In genomic region chr3:186668426-186668825, GRCh38 we compare ENCODE assay signal across 23 cellular contexts. TPM values are rescaled to one million over a fixed set of nuclear protein-coding genes. Genes with fewer than 3 reads are reported as not detected.
DNase-seq lines count a peak whose midpoint lies in the region; ATAC-seq, FAIRE-seq and TF ChIP-seq lines count a peak whose summit lies in the region.
"Had no signal": no experiment of that assay in that cellular context is flagged by ENCODE, and none has a peak within 500 bp of the region (broad histone marks: within the 10 kb centered on the region; RNA-seq: fewer than 3 reads in every experiment).

No MANE protein-coding gene starts in this region.

- POLR2A ChIA-PET in MCF 10A (lab: Yijun Ruan, JAX) = interaction anchor here (0.8 to 2.2 kb wide), 2 partner anchors 19 to 115 kb away, joined by 3 to 8 read pairs; partner anchors contain the start of gene EIF4A2
- POLR2A ChIA-PET in K562 (lab: Yijun Ruan, JAX) = interaction anchor here (0.7 to 0.9 kb wide), 3 partner anchors 9 to 115 kb away, joined by 3 to 4 read pairs (median 3); partner anchors contain the start of gene EIF4A2

- no peak overlapping the region for H2AFZ ChIP-seq in mammary epithelial cell (ENCODE audit: low read depth, low read length)
- H2AFZ ChIP-seq in K562 (ENCODE audit: low read depth, low read length) = no peak overlapping the region
- H2AFZ ChIP-seq in GM23248 = no peak overlapping the region

- in situ Hi-C loops in mammary epithelial cell (cut with MboI; ENCODE audit: low sequenced_read_pairs in 2 of 2) (no loop called here), K562 (cut with MboI) (no loop called here), GM23248 (cut with MboI) (no loop called here)

- no peaks in the 10 kb centered on the region for H3K36me3 Mint-ChIP-seq in MCF 10A (ENCODE audit: insufficient read depth, unreplicated experiment)
- H3K36me3 Mint-ChIP-seq: CD4-positive, alpha-beta memory T cell had no signal

- no peaks in the 10 kb centered on the region for H3K79me2 ChIP-seq in mammary epithelial cell (ENCODE audit: insufficient read depth, low read length)
- H3K79me2 ChIP-seq in K562 (ENCODE audit: control insufficient read depth, insufficient read depth, low read length) = no peaks in the 10 kb centered on the region
- no peaks in the 10 kb centered on the region for H3K79me2 ChIP-seq in GM23248 (ENCODE audit: insufficient read depth)

- intact Hi-C loops in mammary epithelial cell (cut with micrococcal nuclease) = no loop called here
- intact Hi-C loops in MCF 10A (cut with micrococcal nuclease) = no loop called here
- intact Hi-C loops in K562 (cut with micrococcal nuclease) = no loop called here

- 92% methylated on average over 5 of the region's 6 CpGs for WGBS in mammary epithelial cell (ENCODE audit: low coverage, missing lambda C conversion rate)
- WGBS in K562 (ENCODE audit: insufficient coverage, low coverage, missing lambda C conversion rate) = 23% methylated on average over 6 of the region's 6 CpGs
- WGBS in GM23248 (ENCODE audit: low coverage in 1 of 2, low lambda C conversion rate in 2 of 2, missing lambda C conversion rate in 2 of 2), 2 experiments = 34 to 38% methylated on average over 6 of the region's 6 CpGs

- dilution Hi-C loops in mammary epithelial cell (cut with HindIII; ENCODE audit: low sequenced_read_pairs) = no loop called here

- H3K9me2 ChIP-seq in GM23248 (ENCODE audit: insufficient read depth) = no peaks in the 10 kb centered on the region

- H3K4me1 Mint-ChIP-seq in MCF 10A (ENCODE audit: insufficient read depth, unreplicated experiment) = peaks cover 8% of the 10 kb centered on the region

- H3K4me1 ChIP-seq in mammary epithelial cell (ENCODE audit: insufficient read depth, low read length) (peaks cover 27% of the 10 kb centered on the region), K562 (replicated peaks in 1 of 2; ENCODE audit: control insufficient read depth in 2 of 2, insufficient read depth in 2 of 2, low read length in 2 of 2) (no peaks in the 10 kb centered on the region; a peak in 1 of 5 replicates), GM23248 (ENCODE audit: insufficient read depth) (no peaks in the 10 kb centered on the region)
- H3K4me1 ChIP-seq: BE2C had no signal

- TF ChIP-seq EP300 in K562 (IDR thresholded peaks at IDR 0.05; ENCODE audit: low read length) = no peak

- TF ChIP-seq POLR2A in K562 (conservative IDR thresholded peaks at IDR 0.05) = no peak

- H3K9ac ChIP-seq in mammary epithelial cell (ENCODE audit: insufficient read depth, low read length) (no peak overlapping the region), K562 (ENCODE audit: insufficient read depth in 1 of 2, low read depth in 2 of 2, low read length in 2 of 2) (no peak overlapping the region), GM23248 (no peak overlapping the region)
- H3K9ac ChIP-seq: KMS-11 had no signal

- H3K27ac Mint-ChIP-seq in MCF 10A (ENCODE audit: low read depth, unreplicated experiment) = no peak overlapping the region
- H3K27ac Mint-ChIP-seq: CD4-positive, alpha-beta memory T cell; IgD-negative memory B cell had no signal

- peak; percentile 45 for DNase-seq in mammary epithelial cell
- no peak for DNase-seq in MCF 10A (ENCODE audit: unreplicated experiment)
- DNase-seq in K562 (ENCODE audit: extremely low read depth in 1 of 4, low spot score in 3 of 4) = no peak
- DNase-seq in kidney tubule cell (ENCODE audit: low spot score) = peak; percentile 33
- no peak for DNase-seq in GM19238 (ENCODE audit: insufficient read length, low spot score)
- no peak for DNase-seq in GM23248
- DNase-seq: BE2C; CD4-positive, alpha-beta memory T cell; DMS153; DMS79 treated with DMSO at 0.1 percent for 48 hours; EL had no signal

- H3K9me1 ChIP-seq in K562 (ENCODE audit: control insufficient read depth, insufficient read depth, low read length) = no peaks in the 10 kb centered on the region

- H3K4me3 Mint-ChIP-seq in MCF 10A (ENCODE audit: unreplicated experiment) = no peak overlapping the region
- H3K4me3 Mint-ChIP-seq: CD4-positive, alpha-beta memory T cell; IgD-negative memory B cell had no signal

- H3K36me3 ChIP-seq in mammary epithelial cell (ENCODE audit: insufficient read depth, low read length) (no peaks in the 10 kb centered on the region), K562 (ENCODE audit: control insufficient read depth, insufficient read depth, low read length) (no peaks in the 10 kb centered on the region), GM23248 (ENCODE audit: low read depth) (no peaks in the 10 kb centered on the region)
- H3K36me3 ChIP-seq: BE2C had no signal

- TF ChIP-seq CTCF in mammary epithelial cell (conservative IDR thresholded peaks at IDR 0.05 in 1 of 2, IDR thresholded peaks at IDR 0.05 in 1 of 2; ENCODE audit: extremely low read depth in 1 of 2, insufficient read depth in 1 of 2, low read depth in 1 of 2, low read length in 2 of 2) (no peak), MCF 10A (IDR thresholded peaks at IDR 0.05; ENCODE audit: unreplicated experiment) (no peak), K562 (IDR thresholded peaks at IDR 0.05 in 2 of 3, conservative IDR thresholded peaks at IDR 0.05 in 1 of 3; ENCODE audit: insufficient read depth in 2 of 3, low read depth in 1 of 3, low read length in 3 of 3) (no peak)

- H3K4me2 ChIP-seq in mammary epithelial cell (ENCODE audit: insufficient read depth, low read depth, low read length) = no peak overlapping the region
- H3K4me2 ChIP-seq in K562 (ENCODE audit: insufficient read depth, low read length) = no peak overlapping the region
- H3K4me2 ChIP-seq in GM23248 (ENCODE audit: unreplicated experiment) = no peak overlapping the region

- H4K20me1 ChIP-seq in mammary epithelial cell (ENCODE audit: insufficient read depth, low read length) = no peaks in the 10 kb centered on the region
- H4K20me1 ChIP-seq in K562 (replicated peaks; ENCODE audit: control insufficient read depth, insufficient read depth, low read length) = no peaks in the 10 kb centered on the region
- H4K20me1 ChIP-seq in GM23248 (ENCODE audit: insufficient read depth) = no peaks in the 10 kb centered on the region

- H3K27ac ChIP-seq in mammary epithelial cell (ENCODE audit: insufficient read depth, low read depth, low read length) (no peak overlapping the region), K562 (ENCODE audit: extremely low read depth, low read depth, low read length) (no peak overlapping the region), GM23248 (no peak overlapping the region)
- H3K27ac ChIP-seq: C4-2B, KMS-11 had no signal

- no peak for ATAC-seq in K562
- ATAC-seq in HG03460 (IDR thresholded peaks at IDR 0.05; ENCODE audit: unreplicated experiment) = no peak
- ATAC-seq: HCT116 had no signal

- FAIRE-seq in K562 (lab: Jason Lieb, UNC) = no peak
- FAIRE-seq: A204.1, D721Med, G401.6, GM12891, GM19239, H54 had no signal

- H3K27me3 ChIP-seq in mammary epithelial cell (ENCODE audit: insufficient read depth, low read length) = no peaks in the 10 kb centered on the region
- H3K27me3 ChIP-seq in K562 (ENCODE audit: control insufficient read depth in 2 of 2, insufficient read depth in 2 of 2, low read length in 2 of 2) = peaks cover 10 to 24% of the 10 kb centered on the region in 2 experiments
- H3K27me3 ChIP-seq in GM23248 (replicated peaks; ENCODE audit: insufficient read depth) = peaks cover 35% of the 10 kb centered on the region

- H3K4me3 ChIP-seq in mammary epithelial cell (replicated peaks in 1 of 3; ENCODE audit: insufficient read depth in 1 of 3, low read depth in 2 of 3, low read length in 3 of 3) = no peak overlapping the region
- no peak overlapping the region for H3K4me3 ChIP-seq in K562
- H3K4me3 ChIP-seq in GM23248 = no peak overlapping the region

- BruUV-seq in mammary epithelial cell (replicated peaks; lab: Mats Ljungman, UMichigan) = no TSS peak
- BruUV-seq in MCF 10A (replicated peaks; lab: Mats Ljungman, UMichigan) = no TSS peak
- BruUV-seq in K562 (replicated peaks; lab: Mats Ljungman, UMichigan) = no TSS peak

- H3F3A ChIP-seq in GM23248 (ENCODE audit: insufficient read depth) = no peaks in the 10 kb centered on the region

- H3K9me3 Mint-ChIP-seq in MCF 10A (ENCODE audit: unreplicated experiment) = no peaks in the 10 kb centered on the region
- H3K9me3 Mint-ChIP-seq: IgD-negative memory B cell had no signal

- no peaks in the 10 kb centered on the region for H3K27me3 Mint-ChIP-seq in MCF 10A (ENCODE audit: insufficient read depth, unreplicated experiment)

- CTCF ChIA-PET in mammary epithelial cell (lab: Charles Lee; ENCODE audit: low non-redundant PET) = no interaction called here
- CTCF ChIA-PET in MCF 10A (lab: Yijun Ruan, JAX) = interaction anchor here (0.6 to 1.0 kb wide), 4 partner anchors 52 to 154 kb away, joined by 3 to 4 read pairs (median 4); no protein-coding TSS in a partner anchor
- CTCF ChIA-PET in K562 (lab: Yijun Ruan, JAX; ENCODE audit: low intra/inter-chr PET ratio) = no interaction called here

- H3K9me3 ChIP-seq in mammary epithelial cell (replicated peaks; ENCODE audit: insufficient read depth, low read length) (no peaks in the 10 kb centered on the region), K562 (replicated peaks; ENCODE audit: control insufficient read depth, insufficient read depth, low read depth, low read length) (no peaks in the 10 kb centered on the region), GM23248 (ENCODE audit: low read depth) (no peaks in the 10 kb centered on the region)
- H3K9me3 ChIP-seq: BE2C had no signal

- TF ChIP-seq RAD21 in K562 (CRISPR knock-in tag; conservative IDR thresholded peaks at IDR 0.05 in 1 of 2, IDR thresholded peaks at IDR 0.05 in 1 of 2) = no peak

RNA-seq across cellular contexts. Expression of gene HRG, which starts 2.6 kb away (rescaled TPM):
- total RNA-seq in mammary epithelial cell = under 1 TPM; under 0.01 to 0.52 TPM
- polyA plus RNA-seq in mammary epithelial cell = 0.20 TPM
- polyA minus RNA-seq in mammary epithelial cell = not detected
- total RNA-seq in MCF 10A (2022) = 0.16 and 0.20 TPM in 2 replicates
- total RNA-seq in K562 (2011; cell fraction: chromatin; rRNA removed; ENCODE audit: low replicate concordance) = not detected in 2 replicates
- total RNA-seq in K562 (2011; cell fraction: nucleolus; rRNA removed) = not detected in 2 replicates
- total RNA-seq in K562 (2011; cell fraction: nucleoplasm; rRNA removed) = not detected in 2 replicates
- not detected in 2 replicates for total RNA-seq in K562 (2014; rRNA removed)
- total RNA-seq in K562 (2014; rRNA removed; fragmentation: Illumina TruSeq; extraction: Trizol) = not detected in 2 replicates
- total RNA-seq in K562 (2015; rRNA removed; fragmentation: Illumina TruSeq; extraction: Trizol) = not detected in 2 replicates
- total RNA-seq in K562 (2021) = not detected in 2 replicates
- polyA plus RNA-seq in K562 (2011; rRNA removed) = not detected in 2 replicates
- not detected in 2 replicates for polyA plus RNA-seq in K562 (2011; cell fraction: cytosol; rRNA removed)
- polyA plus RNA-seq in K562 (2011; cell fraction: nucleus; rRNA removed) = not detected in 2 replicates
- polyA plus RNA-seq in K562 (2012) = 0.04 TPM in 1 of 2 replicates, not detected in the other
- polyA plus RNA-seq in K562 (2014; fragmentation: Illumina TruSeq; extraction: Trizol) = not detected in 2 replicates
- polyA plus RNA-seq in K562 (2014; fragmentation: Nextera tagmentation; extraction: Ambion mirVana) = not detected
- polyA plus RNA-seq in K562 (2014; rRNA removed) = not detected in 2 replicates
- not detected in 2 replicates for polyA minus RNA-seq in K562 (2011; rRNA and poly(A)+ RNA removed)
- not detected in 2 replicates for polyA minus RNA-seq in K562 (2011; cell fraction: cytosol; rRNA and poly(A)+ RNA removed)
- not detected in 2 replicates for polyA minus RNA-seq in K562 (2011; cell fraction: nucleus; rRNA and poly(A)+ RNA removed)
- total RNA-seq in GM23248 (2014; rRNA removed; shearing (Covaris generic)) = not detected in 2 replicates
- polyA plus RNA-seq in GM23248 (2016; fragmentation: Nextera tagmentation; extraction: Ambion mirVana) = not detected in 2 replicates
- total RNA-seq: CD4-positive, alpha-beta memory T cell had no signal
- polyA plus RNA-seq: AG04450; CD4-positive, alpha-beta memory T cell; IgD-negative memory B cell had no signal

RNA-seq across cellular contexts. Expression of gene FETUB, which starts 28.2 kb away (rescaled TPM):
- not detected for total RNA-seq in mammary epithelial cell
- polyA plus RNA-seq in mammary epithelial cell = 0.17 TPM
- not detected for polyA minus RNA-seq in mammary epithelial cell
- total RNA-seq in MCF 10A (2022) = 0.47 TPM in 1 of 2 replicates, not detected in the other
- total RNA-seq in K562 (2011; cell fraction: chromatin; rRNA removed; ENCODE audit: low replicate concordance) = not detected in 2 replicates
- not detected in 2 replicates for total RNA-seq in K562 (2011; cell fraction: nucleolus; rRNA removed)
- total RNA-seq in K562 (2011; cell fraction: nucleoplasm; rRNA removed) = not detected in 2 replicates
- total RNA-seq in K562 (2014; rRNA removed) = not detected in 2 replicates
- total RNA-seq in K562 (2014; rRNA removed; fragmentation: Illumina TruSeq; extraction: Trizol) = not detected in 2 replicates
- not detected in 2 replicates for total RNA-seq in K562 (2015; rRNA removed; fragmentation: Illumina TruSeq; extraction: Trizol)
- total RNA-seq in K562 (2021) = not detected in 2 replicates
- polyA plus RNA-seq in K562 (2011; rRNA removed) = not detected in 2 replicates
- not detected in 2 replicates for polyA plus RNA-seq in K562 (2011; cell fraction: cytosol; rRNA removed)
- not detected in 2 replicates for polyA plus RNA-seq in K562 (2011; cell fraction: nucleus; rRNA removed)
- not detected in 2 replicates for polyA plus RNA-seq in K562 (2012)
- not detected in 2 replicates for polyA plus RNA-seq in K562 (2014; fragmentation: Illumina TruSeq; extraction: Trizol)
- polyA plus RNA-seq in K562 (2014; fragmentation: Nextera tagmentation; extraction: Ambion mirVana) = not detected
- polyA plus RNA-seq in K562 (2014; rRNA removed) = not detected in 2 replicates
- polyA minus RNA-seq in K562 (2011; rRNA and poly(A)+ RNA removed) = not detected in 2 replicates
- polyA minus RNA-seq in K562 (2011; cell fraction: cytosol; rRNA and poly(A)+ RNA removed) = not detected in 2 replicates
- not detected in 2 replicates for polyA minus RNA-seq in K562 (2011; cell fraction: nucleus; rRNA and poly(A)+ RNA removed)
- total RNA-seq in GM23248 (2014; rRNA removed; shearing (Covaris generic)) = not detected in 2 replicates
- polyA plus RNA-seq in GM23248 (2016; fragmentation: Nextera tagmentation; extraction: Ambion mirVana) = not detected in 2 replicates
- total RNA-seq: CD4-positive, alpha-beta memory T cell had no signal
- polyA plus RNA-seq: AG04450; CD4-positive, alpha-beta memory T cell; IgD-negative memory B cell had no signal

RNA-seq across cellular contexts. Expression of gene KNG1, which starts 48.7 kb away (rescaled TPM):
- not detected for total RNA-seq in mammary epithelial cell
- not detected for polyA plus RNA-seq in mammary epithelial cell
- polyA minus RNA-seq in mammary epithelial cell = not detected
- not detected in 2 replicates for total RNA-seq in MCF 10A (2022)
- total RNA-seq in K562 (2011; cell fraction: chromatin; rRNA removed; ENCODE audit: low replicate concordance) = not detected in 2 replicates
- total RNA-seq in K562 (2011; cell fraction: nucleolus; rRNA removed) = not detected in 2 replicates
- total RNA-seq in K562 (2011; cell fraction: nucleoplasm; rRNA removed) = not detected in 2 replicates
- total RNA-seq in K562 (2014; rRNA removed) = not detected in 2 replicates
- not detected in 2 replicates for total RNA-seq in K562 (2014; rRNA removed; fragmentation: Illumina TruSeq; extraction: Trizol)
- not detected in 2 replicates for total RNA-seq in K562 (2015; rRNA removed; fragmentation: Illumina TruSeq; extraction: Trizol)
- total RNA-seq in K562 (2021) = 0.07 and 0.09 TPM in 2 replicates
- not detected in 2 replicates for polyA plus RNA-seq in K562 (2011; rRNA removed)
- not detected in 2 replicates for polyA plus RNA-seq in K562 (2011; cell fraction: cytosol; rRNA removed)
- not detected in 2 replicates for polyA plus RNA-seq in K562 (2011; cell fraction: nucleus; rRNA removed)
- polyA plus RNA-seq in K562 (2012) = not detected in 2 replicates
- not detected in 2 replicates for polyA plus RNA-seq in K562 (2014; fragmentation: Illumina TruSeq; extraction: Trizol)
- not detected for polyA plus RNA-seq in K562 (2014; fragmentation: Nextera tagmentation; extraction: Ambion mirVana)
- not detected in 2 replicates for polyA plus RNA-seq in K562 (2014; rRNA removed)
- polyA minus RNA-seq in K562 (2011; rRNA and poly(A)+ RNA removed) = not detected in 2 replicates
- polyA minus RNA-seq in K562 (2011; cell fraction: cytosol; rRNA and poly(A)+ RNA removed) = not detected in 2 replicates
- polyA minus RNA-seq in K562 (2011; cell fraction: nucleus; rRNA and poly(A)+ RNA removed) = not detected in 2 replicates
- total RNA-seq in GM23248 (2014; rRNA removed; shearing (Covaris generic)) = not detected in 2 replicates
- not detected in 2 replicates for polyA plus RNA-seq in GM23248 (2016; fragmentation: Nextera tagmentation; extraction: Ambion mirVana)
- total RNA-seq: CD4-positive, alpha-beta memory T cell had no signal
- polyA plus RNA-seq: AG04450; CD4-positive, alpha-beta memory T cell; IgD-negative memory B cell had no signal

RNA-seq across cellular contexts. Expression of gene AHSG, which starts 55.6 kb away (rescaled TPM):
- total RNA-seq in mammary epithelial cell = under 1 TPM; 0.52 to 0.67 TPM
- polyA plus RNA-seq in mammary epithelial cell = 0.94 TPM
- polyA minus RNA-seq in mammary epithelial cell = not detected
- total RNA-seq in MCF 10A (2022) = not detected in 2 replicates
- not detected in 2 replicates for total RNA-seq in K562 (2011; cell fraction: chromatin; rRNA removed; ENCODE audit: low replicate concordance)
- total RNA-seq in K562 (2011; cell fraction: nucleolus; rRNA removed) = not detected in 2 replicates
- total RNA-seq in K562 (2011; cell fraction: nucleoplasm; rRNA removed) = not detected in 2 replicates
- total RNA-seq in K562 (2014; rRNA removed) = not detected in 2 replicates
- not detected in 2 replicates for total RNA-seq in K562 (2014; rRNA removed; fragmentation: Illumina TruSeq; extraction: Trizol)
- total RNA-seq in K562 (2015; rRNA removed; fragmentation: Illumina TruSeq; extraction: Trizol) = not detected in 2 replicates
- 0.69 and 1.2 TPM in 2 replicates for total RNA-seq in K562 (2021)
- polyA plus RNA-seq in K562 (2011; rRNA removed) = not detected in 2 replicates
- polyA plus RNA-seq in K562 (2011; cell fraction: cytosol; rRNA removed) = not detected in 2 replicates
- 0.14 TPM in 1 of 2 replicates, not detected in the other for polyA plus RNA-seq in K562 (2011; cell fraction: nucleus; rRNA removed)
- 0.06 TPM in 1 of 2 replicates, not detected in the other for polyA plus RNA-seq in K562 (2012)
- polyA plus RNA-seq in K562 (2014; fragmentation: Illumina TruSeq; extraction: Trizol) = not detected in 2 replicates
- not detected for polyA plus RNA-seq in K562 (2014; fragmentation: Nextera tagmentation; extraction: Ambion mirVana)
- polyA plus RNA-seq in K562 (2014; rRNA removed) = not detected in 2 replicates
- polyA minus RNA-seq in K562 (2011; rRNA and poly(A)+ RNA removed) = not detected in 2 replicates
- polyA minus RNA-seq in K562 (2011; cell fraction: cytosol; rRNA and poly(A)+ RNA removed) = 27.8 TPM in 1 of 2 replicates, not detected in the other
- polyA minus RNA-seq in K562 (2011; cell fraction: nucleus; rRNA and poly(A)+ RNA removed) = not detected in 2 replicates
- not detected in 2 replicates for total RNA-seq in GM23248 (2014; rRNA removed; shearing (Covaris generic))
- polyA plus RNA-seq in GM23248 (2016; fragmentation: Nextera tagmentation; extraction: Ambion mirVana) = not detected in 2 replicates
- total RNA-seq: CD4-positive, alpha-beta memory T cell had no signal
- polyA plus RNA-seq: AG04450; CD4-positive, alpha-beta memory T cell; IgD-negative memory B cell had no signal

Comparison
In these comparisons a context has a peak if more than half of its experiments do, and no peak if none do; other contexts are left out.
1. DNase-seq: peak in mammary epithelial cell (single experiment) and kidney tubule cell (single experiment); none in MCF 10A (single experiment), K562 (0 of 4), GM19238 (single experiment) and GM23248 (single experiment).